Comparison of ENCODE assay signal across 1 cellular context in genomic region chr13:96994030-96994848, GRCh38.
TF ChIP-seq lines count a peak whose summit lies in the region.

Gene OXGR1 (minus strand): TSS chr13:96994476. CDS start chr13:96987759, 6,717 bp downstream.

TF ChIP-seq in HEK293, 187 proteins besides CTCF, POLR2A, EP300 and RAD21 (continued from another document and continues in another):
- 0 out of 2 replicates have a peak, but pooled peaks have one; percentile 16 for TF ChIP-seq SP2 (tag by site-specific recombination; IDR thresholded peaks at IDR 0.05)
- TF ChIP-seq WT1 (tag by site-specific recombination; IDR thresholded peaks at IDR 0.05): no peak
- TF ChIP-seq ZNF548 (tag by site-specific recombination; IDR thresholded peaks at IDR 0.05): no peak
- no peak for TF ChIP-seq AEBP2 (tag by site-specific recombination; IDR thresholded peaks at IDR 0.05; ENCODE audit: borderline replicate concordance)
- TF ChIP-seq ZEB2 (tag by site-specific recombination; IDR thresholded peaks at IDR 0.05): peak; percentile 45; the same call in 1 of the 2 replicates
- TF ChIP-seq ZNF155 (tag by site-specific recombination; IDR thresholded peaks at IDR 0.05): no peak
- no peak for TF ChIP-seq PRDM1 (tag by site-specific recombination; IDR thresholded peaks at IDR 0.05)
- no peak for TF ChIP-seq SCRT1 (tag by site-specific recombination; IDR thresholded peaks at IDR 0.05; ENCODE audit: borderline replicate concordance)
- TF ChIP-seq ZNF629 (tag by site-specific recombination; IDR thresholded peaks at IDR 0.05): no peak
- no peak for TF ChIP-seq ZNF24 (tag by site-specific recombination; IDR thresholded peaks at IDR 0.05)
- TF ChIP-seq, protein P1, sequence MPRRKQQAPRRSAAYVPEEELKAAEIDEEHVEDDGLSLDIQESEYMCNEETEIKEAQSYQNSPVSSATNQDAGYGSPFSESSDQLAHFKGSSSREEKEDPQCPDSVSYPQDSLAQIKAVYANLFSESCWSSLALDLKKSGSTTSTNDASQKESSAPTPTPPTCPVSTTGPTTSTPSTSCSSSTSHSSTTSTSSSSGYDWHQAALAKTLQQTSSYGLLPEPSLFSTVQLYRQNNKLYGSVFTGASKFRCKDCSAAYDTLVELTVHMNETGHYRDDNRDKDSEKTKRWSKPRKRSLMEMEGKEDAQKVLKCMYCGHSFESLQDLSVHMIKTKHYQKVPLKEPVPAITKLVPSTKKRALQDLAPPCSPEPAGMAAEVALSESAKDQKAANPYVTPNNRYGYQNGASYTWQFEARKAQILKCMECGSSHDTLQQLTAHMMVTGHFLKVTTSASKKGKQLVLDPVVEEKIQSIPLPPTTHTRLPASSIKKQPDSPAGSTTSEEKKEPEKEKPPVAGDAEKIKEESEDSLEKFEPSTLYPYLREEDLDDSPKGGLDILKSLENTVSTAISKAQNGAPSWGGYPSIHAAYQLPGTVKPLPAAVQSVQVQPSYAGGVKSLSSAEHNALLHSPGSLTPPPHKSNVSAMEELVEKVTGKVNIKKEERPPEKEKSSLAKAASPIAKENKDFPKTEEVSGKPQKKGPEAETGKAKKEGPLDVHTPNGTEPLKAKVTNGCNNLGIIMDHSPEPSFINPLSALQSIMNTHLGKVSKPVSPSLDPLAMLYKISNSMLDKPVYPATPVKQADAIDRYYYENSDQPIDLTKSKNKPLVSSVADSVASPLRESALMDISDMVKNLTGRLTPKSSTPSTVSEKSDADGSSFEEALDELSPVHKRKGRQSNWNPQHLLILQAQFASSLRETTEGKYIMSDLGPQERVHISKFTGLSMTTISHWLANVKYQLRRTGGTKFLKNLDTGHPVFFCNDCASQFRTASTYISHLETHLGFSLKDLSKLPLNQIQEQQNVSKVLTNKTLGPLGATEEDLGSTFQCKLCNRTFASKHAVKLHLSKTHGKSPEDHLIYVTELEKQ (tag by site-specific recombination; IDR thresholded peaks at IDR 0.05; ENCODE audit: borderline replicate concordance): no peak
- TF ChIP-seq HIC1 (tag by site-specific recombination; IDR thresholded peaks at IDR 0.05): no peak
- TF ChIP-seq ZNF341 (tag by site-specific recombination; IDR thresholded peaks at IDR 0.05; ENCODE audit: low read depth): no peak; the same call in 1 of the 2 replicates
- no peak for TF ChIP-seq KLF16 (tag by site-specific recombination; IDR thresholded peaks at IDR 0.05)
- no peak for TF ChIP-seq ZSCAN30 (tag by site-specific recombination; IDR thresholded peaks at IDR 0.05)
- no peak for TF ChIP-seq YY1 (tag by site-specific recombination; IDR thresholded peaks at IDR 0.05)
- no peak for TF ChIP-seq ZNF26 (tag by site-specific recombination; IDR thresholded peaks at IDR 0.05)
- TF ChIP-seq, protein P2, sequence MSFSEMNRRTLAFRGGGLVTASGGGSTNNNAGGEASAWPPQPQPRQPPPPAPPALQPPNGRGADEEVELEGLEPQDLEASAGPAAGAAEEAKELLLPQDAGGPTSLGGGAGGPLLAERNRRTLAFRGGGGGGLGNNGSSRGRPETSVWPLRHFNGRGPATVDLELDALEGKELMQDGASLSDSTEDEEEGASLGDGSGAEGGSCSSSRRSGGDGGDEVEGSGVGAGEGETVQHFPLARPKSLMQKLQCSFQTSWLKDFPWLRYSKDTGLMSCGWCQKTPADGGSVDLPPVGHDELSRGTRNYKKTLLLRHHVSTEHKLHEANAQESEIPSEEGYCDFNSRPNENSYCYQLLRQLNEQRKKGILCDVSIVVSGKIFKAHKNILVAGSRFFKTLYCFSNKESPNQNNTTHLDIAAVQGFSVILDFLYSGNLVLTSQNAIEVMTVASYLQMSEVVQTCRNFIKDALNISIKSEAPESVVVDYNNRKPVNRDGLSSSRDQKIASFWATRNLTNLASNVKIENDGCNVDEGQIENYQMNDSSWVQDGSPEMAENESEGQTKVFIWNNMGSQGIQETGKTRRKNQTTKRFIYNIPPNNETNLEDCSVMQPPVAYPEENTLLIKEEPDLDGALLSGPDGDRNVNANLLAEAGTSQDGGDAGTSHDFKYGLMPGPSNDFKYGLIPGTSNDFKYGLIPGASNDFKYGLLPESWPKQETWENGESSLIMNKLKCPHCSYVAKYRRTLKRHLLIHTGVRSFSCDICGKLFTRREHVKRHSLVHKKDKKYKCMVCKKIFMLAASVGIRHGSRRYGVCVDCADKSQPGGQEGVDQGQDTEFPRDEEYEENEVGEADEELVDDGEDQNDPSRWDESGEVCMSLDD (tag by site-specific recombination; IDR thresholded peaks at IDR 0.05): peak; percentile 49; the same call in 1 of the 2 replicates
- no peak for TF ChIP-seq ZNF549 (tag by site-specific recombination; IDR thresholded peaks at IDR 0.05)
- peak; percentile 79 for TF ChIP-seq ZBTB48 (tag by site-specific recombination; IDR thresholded peaks at IDR 0.05)
- no peak for TF ChIP-seq ZNF792 (tag by site-specific recombination; IDR thresholded peaks at IDR 0.05)
- TF ChIP-seq ZNF677 (tag by site-specific recombination; IDR thresholded peaks at IDR 0.05): no peak
- peak; percentile 96 for TF ChIP-seq ZFP69B (tag by site-specific recombination; IDR thresholded peaks at IDR 0.05)
- no peak for TF ChIP-seq ZNF202 (tag by site-specific recombination; IDR thresholded peaks at IDR 0.05; ENCODE audit: borderline replicate concordance)
- TF ChIP-seq, protein P3, sequence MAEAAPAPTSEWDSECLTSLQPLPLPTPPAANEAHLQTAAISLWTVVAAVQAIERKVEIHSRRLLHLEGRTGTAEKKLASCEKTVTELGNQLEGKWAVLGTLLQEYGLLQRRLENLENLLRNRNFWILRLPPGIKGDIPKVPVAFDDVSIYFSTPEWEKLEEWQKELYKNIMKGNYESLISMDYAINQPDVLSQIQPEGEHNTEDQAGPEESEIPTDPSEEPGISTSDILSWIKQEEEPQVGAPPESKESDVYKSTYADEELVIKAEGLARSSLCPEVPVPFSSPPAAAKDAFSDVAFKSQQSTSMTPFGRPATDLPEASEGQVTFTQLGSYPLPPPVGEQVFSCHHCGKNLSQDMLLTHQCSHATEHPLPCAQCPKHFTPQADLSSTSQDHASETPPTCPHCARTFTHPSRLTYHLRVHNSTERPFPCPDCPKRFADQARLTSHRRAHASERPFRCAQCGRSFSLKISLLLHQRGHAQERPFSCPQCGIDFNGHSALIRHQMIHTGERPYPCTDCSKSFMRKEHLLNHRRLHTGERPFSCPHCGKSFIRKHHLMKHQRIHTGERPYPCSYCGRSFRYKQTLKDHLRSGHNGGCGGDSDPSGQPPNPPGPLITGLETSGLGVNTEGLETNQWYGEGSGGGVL (tag by site-specific recombination; IDR thresholded peaks at IDR 0.05): no peak
- no peak for TF ChIP-seq ZNF623 (tag by site-specific recombination; IDR thresholded peaks at IDR 0.05)
- TF ChIP-seq ZNF510 (tag by site-specific recombination; IDR thresholded peaks at IDR 0.05; ENCODE audit: insufficient replicate concordance): no peak
- TF ChIP-seq ZNF639 (tag by site-specific recombination; IDR thresholded peaks at IDR 0.05): no peak
- TF ChIP-seq ZNF830 (tag by site-specific recombination; IDR thresholded peaks at IDR 0.05; ENCODE audit: low read depth): no peak
- TF ChIP-seq ZNF274 (IDR thresholded peaks at IDR 0.05; ENCODE audit: low read length): no peak
- no peak for TF ChIP-seq ZNF274 (tag by site-specific recombination; IDR thresholded peaks at IDR 0.05; ENCODE audit: borderline replicate concordance)
- no peak for TF ChIP-seq ZSCAN18 (tag by site-specific recombination; IDR thresholded peaks at IDR 0.05)
- TF ChIP-seq GLI4 (tag by site-specific recombination; IDR thresholded peaks at IDR 0.05): no peak
- TF ChIP-seq ZNF585B (tag by site-specific recombination; IDR thresholded peaks at IDR 0.05): no peak
- TF ChIP-seq KLF9 (tag by site-specific recombination; IDR thresholded peaks at IDR 0.05; ENCODE audit: low read depth): peak; percentile 35; the same call in 1 of the 2 replicates
- TF ChIP-seq ZNF76 (tag by site-specific recombination; IDR thresholded peaks at IDR 0.05; ENCODE audit: borderline replicate concordance, low read depth): peak; percentile 27; the same call in 1 of the 2 replicates
- peak; percentile 18; the same call in 1 of the 2 replicates for TF ChIP-seq ZBTB7A (tag by site-specific recombination; IDR thresholded peaks at IDR 0.05; ENCODE audit: low read depth)
- no peak for TF ChIP-seq ZNF266 (tag by site-specific recombination; IDR thresholded peaks at IDR 0.05; ENCODE audit: low read depth)
- no peak for TF ChIP-seq ZNF394 (tag by site-specific recombination; IDR thresholded peaks at IDR 0.05; ENCODE audit: borderline replicate concordance)
- TF ChIP-seq BCL11B (tag by site-specific recombination; IDR thresholded peaks at IDR 0.05; ENCODE audit: low read depth): no peak
- TF ChIP-seq SCRT2 (tag by site-specific recombination; IDR thresholded peaks at IDR 0.05): no peak
- no peak for TF ChIP-seq ZNF169 (tag by site-specific recombination; IDR thresholded peaks at IDR 0.05)
- no peak for TF ChIP-seq ZNF664 (tag by site-specific recombination; IDR thresholded peaks at IDR 0.05)
- TF ChIP-seq FEZF1 (tag by site-specific recombination; IDR thresholded peaks at IDR 0.05): no peak
